In the genomic region with DNA sequence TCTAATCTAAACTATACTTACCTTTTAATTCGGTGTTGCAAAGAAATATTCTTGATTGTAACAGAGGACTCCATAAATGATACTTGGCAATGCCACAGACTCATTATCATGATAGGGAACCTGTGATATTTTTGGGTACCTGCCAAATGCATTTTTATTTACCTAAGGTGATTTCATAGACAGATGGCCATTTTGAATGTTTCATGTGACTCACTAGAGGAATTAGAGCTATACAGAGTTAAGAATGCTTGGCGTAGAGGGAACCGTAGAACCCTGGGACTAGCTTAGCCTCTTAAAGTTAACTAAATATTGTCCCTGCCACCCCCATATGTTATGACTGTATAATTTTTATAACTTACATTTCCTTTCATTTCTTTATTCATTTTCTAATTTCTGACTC, we compare ENCODE assay signal across 19 cellular contexts.
DNase-seq lines count a peak whose midpoint lies in the region; ATAC-seq and TF ChIP-seq lines count a peak whose summit lies in the region.
"Had no signal": no experiment of that assay in that cellular context is flagged by ENCODE, and none has a peak within 500 bp of the region (broad histone marks: within the 10 kb centered on the region; RNA-seq: fewer than 3 reads in every experiment).

No MANE protein-coding gene starts in this region.

- CTCF ChIA-PET in SK-N-SH (lab: Yijun Ruan, JAX) = interaction anchor here (0.9 to 1.5 kb wide), 3 partner anchors 9 to 130 kb away, joined by 3 read pairs; no protein-coding TSS in a partner anchor

- peaks cover 8% of the 10 kb centered on the region for H3F3A ChIP-seq in SK-N-SH (replicated peaks; ENCODE audit: insufficient read depth)

- TF ChIP-seq CTCF in SK-N-SH (IDR thresholded peaks at IDR 0.05) (no peak), VCaP (conservative IDR thresholded peaks at IDR 0.05) (no peak)

- peaks cover 6% of the 10 kb centered on the region for H3K4me1 Mint-ChIP-seq in activated naive CD8-positive, alpha-beta T cell treated with anti-CD3 and anti-CD28 coated beads for 36 hours
- H3K4me1 Mint-ChIP-seq: activated naive CD8-positive, alpha-beta T cell treated with anti-CD3 and anti-CD28 coated beads, Interleukin-2, amount 10 ng/mL, durations not matched to agents 7 days and 5 days; IgD-negative memory B cell had no signal

- H3K27me3 ChIP-seq in SK-N-SH (ENCODE audit: insufficient read depth) = no peaks in the 10 kb centered on the region
- H3K27me3 ChIP-seq: cardiac muscle cell, tibial artery had no signal

- H3K27me3 Mint-ChIP-seq in activated naive CD8-positive, alpha-beta T cell treated with anti-CD3 and anti-CD28 coated beads for 36 hours = no peaks in the 10 kb centered on the region
- H3K27me3 Mint-ChIP-seq: activated naive CD8-positive, alpha-beta T cell treated with anti-CD3 and anti-CD28 coated beads, Interleukin-2, amount 10 ng/mL, durations not matched to agents 7 days and 5 days; activated T-cell treated with anti-CD3 and anti-CD28 coated beads, Interleukin-2, amount 50 U/mL, for 24 hours; IgD-negative memory B cell had no signal

- H3K4me3 Mint-ChIP-seq in activated naive CD8-positive, alpha-beta T cell treated with anti-CD3 and anti-CD28 coated beads for 36 hours = no peak overlapping the region
- H3K4me3 Mint-ChIP-seq: activated naive CD8-positive, alpha-beta T cell treated with anti-CD3 and anti-CD28 coated beads, Interleukin-2, amount 10 ng/mL, durations not matched to agents 7 days and 5 days; activated T-cell treated with anti-CD3 and anti-CD28 coated beads, Interleukin-2, amount 50 U/mL, for 24 hours; IgD-negative memory B cell had no signal

- peaks cover 7% of the 10 kb centered on the region for H3K36me3 Mint-ChIP-seq in activated naive CD8-positive, alpha-beta T cell treated with anti-CD3 and anti-CD28 coated beads for 36 hours

- H2AFZ ChIP-seq in SK-N-SH (ENCODE audit: low read depth) = no peak overlapping the region

- H3K9me3 Mint-ChIP-seq in activated naive CD8-positive, alpha-beta T cell treated with anti-CD3 and anti-CD28 coated beads for 36 hours = no peaks in the 10 kb centered on the region
- H3K9me3 Mint-ChIP-seq: activated naive CD8-positive, alpha-beta T cell treated with anti-CD3 and anti-CD28 coated beads, Interleukin-2, amount 10 ng/mL, durations not matched to agents 7 days and 5 days; activated T-cell treated with anti-CD3 and anti-CD28 coated beads, Interleukin-2, amount 50 U/mL, for 24 hours; IgD-negative memory B cell had no signal

- no peaks in the 10 kb centered on the region for H3K9me2 ChIP-seq in SK-N-SH

- DNase-seq in SK-N-SH = no peak
- DNase-seq in NCI-H2107 treated with DMSO at 0.1 percent for 48 hours (lab: John Stamatoyannopoulos, UW; ENCODE audit: unreplicated experiment) = peak; percentile 93
- DNase-seq in activated naive CD8-positive, alpha-beta T cell treated with anti-CD3 and anti-CD28 coated beads for 36 hours = no peak
- no peak for DNase-seq in OCI-M1 (lab: John Stamatoyannopoulos, UW)
- DNase-seq in hepatic stellate cell (ENCODE audit: low spot score) = no peak
- DNase-seq in globus pallidus (ENCODE audit: low spot score) = no peak
- DNase-seq: activated CD4-positive, alpha-beta T cell treated with anti-CD3 and anti-CD28 coated beads, Interleukin-2, amount 50 U/mL, for 4 hours; activated naive CD8-positive, alpha-beta T cell treated with anti-CD3 and anti-CD28 coated beads, Interleukin-2, amount 10 ng/mL, durations not matched to agents 7 days and 5 days; activated T-cell treated with anti-CD3 and anti-CD28 coated beads, Interleukin-2, amount 50 U/mL, for 24 hours; hippocampal formation; left cardiac atrium; NCI-H146; stimulated activated CD4-positive, alpha-beta T cell treated with anti-CD3 and anti-CD28 coated beads, Interleukin-4, amount 100 ng/mL, for 24 hours; tibial artery had no signal

- WGBS in SK-N-SH (ENCODE audit: low lambda C conversion rate) = 94% methylated on average over 3 of the region's 3 CpGs

- TF ChIP-seq RAD21 in SK-N-SH (IDR thresholded peaks at IDR 0.05; ENCODE audit: low read length) = no peak

- POLR2A ChIA-PET in SK-N-SH (lab: Yijun Ruan, JAX) = no interaction called here

- TF ChIP-seq EP300 in SK-N-SH (IDR thresholded peaks at IDR 0.05; ENCODE audit: borderline replicate concordance in 1 of 2, low read depth in 1 of 2, low read length in 1 of 2) = no peak

- H3K27ac Mint-ChIP-seq in activated naive CD8-positive, alpha-beta T cell treated with anti-CD3 and anti-CD28 coated beads for 36 hours = no peak overlapping the region
- H3K27ac Mint-ChIP-seq: activated naive CD8-positive, alpha-beta T cell treated with anti-CD3 and anti-CD28 coated beads, Interleukin-2, amount 10 ng/mL, durations not matched to agents 7 days and 5 days; activated T-cell treated with anti-CD3 and anti-CD28 coated beads, Interleukin-2, amount 50 U/mL, for 24 hours; IgD-negative memory B cell had no signal

- H3K4me1 ChIP-seq in SK-N-SH (ENCODE audit: control insufficient read depth in 1 of 2, insufficient read depth in 2 of 2, low read depth in 1 of 2, low read length in 1 of 2) = no peaks in the 10 kb centered on the region
- H3K4me1 ChIP-seq: A549 had no signal

- no peak for ATAC-seq in SK-N-SH treated with all-trans-retinoic acid at 6 μM for 48 hours
- ATAC-seq: A549, left cardiac atrium had no signal

- H3K4me2 ChIP-seq in SK-N-SH = no peak overlapping the region
- H3K4me2 ChIP-seq: A549 had no signal

- no peak overlapping the region for H3K9ac ChIP-seq in SK-N-SH

- no peaks in the 10 kb centered on the region for H3K79me2 ChIP-seq in SK-N-SH (ENCODE audit: insufficient read depth)

- no peaks in the 10 kb centered on the region for H4K20me1 ChIP-seq in SK-N-SH (ENCODE audit: insufficient read depth)

- no peaks in the 10 kb centered on the region for H3K9me3 ChIP-seq in SK-N-SH
- H3K9me3 ChIP-seq: A549, tibial artery had no signal

- H3K36me3 ChIP-seq in SK-N-SH (replicated peaks in 1 of 2; ENCODE audit: control insufficient read depth in 1 of 2, insufficient read depth in 2 of 2, low read length in 1 of 2) = peaks cover 0 to 8% of the 10 kb centered on the region in 2 experiments
- H3K36me3 ChIP-seq: cardiac muscle cell, tibial artery had no signal

- H3K27ac ChIP-seq in SK-N-SH (ENCODE audit: low read depth in 2 of 2, low read length in 1 of 2) (no peak overlapping the region), VCaP (peak overlapping the region; percentile 65; the same call in 1 of the 2 replicates)
- H3K27ac ChIP-seq: A549, cardiac muscle cell, tibial artery had no signal

- H3K4me3 ChIP-seq in SK-N-SH (ENCODE audit: low read depth in 2 of 2, low read length in 1 of 2) = no peak overlapping the region
- H3K4me3 ChIP-seq: A549, cardiac muscle cell, tibial artery had no signal

TF ChIP-seq in SK-N-SH treated with all-trans-retinoic acid at 6 μM for 48 hours, 23 proteins besides CTCF, POLR2A, EP300 and RAD21:
- TF ChIP-seq ZFP3 (CRISPR knock-in tag; IDR thresholded peaks at IDR 0.05) = no peak
- peak; percentile 89 for TF ChIP-seq ISL1 (CRISPR knock-in tag; IDR thresholded peaks at IDR 0.05)

TF ChIP-seq in SK-N-SH, 30 proteins besides CTCF, POLR2A, EP300 and RAD21:
- TF ChIP-seq NFIC (IDR thresholded peaks at IDR 0.05; ENCODE audit: borderline replicate concordance) (no peak), CHD2 (IDR thresholded peaks at IDR 0.05; ENCODE audit: low read length, partially characterized antibody) (no peak), GABPA (IDR thresholded peaks at IDR 0.05; ENCODE audit: low read depth) (no peak), SIN3A (IDR thresholded peaks at IDR 0.05; ENCODE audit: borderline replicate concordance, low read depth, low read length) (no peak)
- TF ChIP-seq, protein P1, sequence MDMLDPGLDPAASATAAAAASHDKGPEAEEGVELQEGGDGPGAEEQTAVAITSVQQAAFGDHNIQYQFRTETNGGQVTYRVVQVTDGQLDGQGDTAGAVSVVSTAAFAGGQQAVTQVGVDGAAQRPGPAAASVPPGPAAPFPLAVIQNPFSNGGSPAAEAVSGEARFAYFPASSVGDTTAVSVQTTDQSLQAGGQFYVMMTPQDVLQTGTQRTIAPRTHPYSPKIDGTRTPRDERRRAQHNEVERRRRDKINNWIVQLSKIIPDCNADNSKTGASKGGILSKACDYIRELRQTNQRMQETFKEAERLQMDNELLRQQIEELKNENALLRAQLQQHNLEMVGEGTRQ (IDR thresholded peaks at IDR 0.05; ENCODE audit: borderline replicate concordance, low read depth, low read length) = no peak
- TF ChIP-seq, protein P2, sequence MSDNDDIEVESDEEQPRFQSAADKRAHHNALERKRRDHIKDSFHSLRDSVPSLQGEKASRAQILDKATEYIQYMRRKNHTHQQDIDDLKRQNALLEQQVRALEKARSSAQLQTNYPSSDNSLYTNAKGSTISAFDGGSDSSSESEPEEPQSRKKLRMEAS (IDR thresholded peaks at IDR 0.05; ENCODE audit: low read depth) = no peak
TF ChIP-seq in SK-N-SH: peak in this region for 0.
